ENCODE assay signal across 12 cellular contexts in the genomic region with DNA sequence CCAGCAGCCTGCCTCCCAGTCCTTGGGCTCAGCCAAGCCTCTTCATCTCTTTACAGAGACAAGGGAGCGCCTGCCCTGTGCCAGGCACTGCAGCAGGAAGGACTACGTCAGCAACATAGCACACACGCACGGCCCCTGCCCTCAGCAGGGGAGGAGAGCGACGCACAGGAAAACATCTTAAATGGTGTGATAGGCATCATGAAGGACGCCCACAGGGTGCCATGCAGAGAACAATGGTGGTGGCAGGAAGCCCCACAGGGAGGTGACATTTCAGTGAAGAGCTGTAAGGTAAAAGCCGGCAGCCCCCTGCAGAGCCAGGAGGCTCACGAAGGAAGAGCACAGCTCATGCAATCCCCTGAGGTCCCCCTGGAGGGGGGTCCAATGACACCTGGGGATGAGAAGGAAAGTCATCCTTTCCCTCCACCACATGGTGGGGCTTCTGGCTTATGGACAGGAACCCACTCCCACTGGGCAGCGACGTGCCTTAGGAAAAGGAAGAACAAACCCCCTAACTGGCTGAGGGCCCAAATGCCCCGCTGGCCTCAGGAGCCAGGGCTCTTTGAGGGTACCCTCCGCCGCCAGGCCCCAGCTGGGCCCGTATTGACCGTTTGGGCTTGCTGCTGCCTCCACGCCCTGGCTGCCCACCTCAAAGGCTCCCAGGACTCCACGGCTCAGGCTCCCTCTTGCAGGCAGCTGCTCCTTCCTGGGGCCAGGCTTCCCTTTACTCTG. TPM values are rescaled to one million over a fixed set of nuclear protein-coding genes. Genes with fewer than 3 reads are reported as not detected.
A peak's percentile ranks its signal among the peaks of the same experiment; 100 is the strongest.
DNase-seq lines count a peak whose midpoint lies in the region; ATAC-seq, FAIRE-seq and TF ChIP-seq lines count a peak whose summit lies in the region.
"Had no signal": no experiment of that assay in that cellular context is flagged by ENCODE, and none has a peak within 500 bp of the region (broad histone marks: within the 10 kb centered on the region; RNA-seq: fewer than 3 reads in every experiment).

No MANE protein-coding gene starts in this region.

- peaks cover 0 to 4% (median 0%) of the 10 kb centered on the region in 12 donors for H3K4me1 ChIP-seq in heart left ventricle
- H3K4me1 ChIP-seq in right atrium auricular region: no peaks in the 10 kb centered on the region
- H3K4me1 ChIP-seq in kidney (ENCODE audit: control insufficient read depth in 1 of 2, insufficient read depth in 1 of 2, low read depth in 1 of 2, low read length in 2 of 2): no peaks in the 10 kb centered on the region
- H3K4me1 ChIP-seq in aorta (ENCODE audit: control insufficient read depth in 1 of 2, insufficient read depth in 2 of 2, low read length in 2 of 2): no peaks in the 10 kb centered on the region

- no peak for DNase-seq in heart left ventricle
- no peak for DNase-seq in right atrium auricular region (ENCODE audit: low spot score)
- DNase-seq in kidney: peak; percentile 73
- no peak for DNase-seq in aorta
- DNase-seq in stimulated activated CD4-positive, alpha-beta T cell treated with anti-CD3 and anti-CD28 coated beads, Interleukin-12 subunit alpha, Interleukin-12 subunit beta, amount 100 ng/mL, for 4 hours: no peak
- DNase-seq in SW 1271 (lab: John Stamatoyannopoulos, UW): no peak
- DNase-seq: activated T-cell treated with anti-CD3 and anti-CD28 coated beads for 4 hours, GF-D8 had no signal

- H3K27ac ChIP-seq in heart left ventricle: peak overlapping the region in 2 of 12 donors; percentile 27 to 38
- H3K27ac ChIP-seq in right atrium auricular region: no peak overlapping the region
- no peak overlapping the region for H3K27ac ChIP-seq in kidney (ENCODE audit: low read depth in 2 of 2, low read length in 2 of 2)
- H3K27ac ChIP-seq in aorta (ENCODE audit: low read depth in 1 of 2, low read length in 2 of 2): no peak overlapping the region

- H3K27me3 ChIP-seq in heart left ventricle (peaks cover 0 to 4% (median 0%) of the 10 kb centered on the region in 9 donors), right atrium auricular region (peaks cover 0 to 4% of the 10 kb centered on the region in 2 donors), aorta (ENCODE audit: control insufficient read depth in 1 of 2, insufficient read depth in 2 of 2, low read length in 1 of 2) (peaks cover 0 to 2% of the 10 kb centered on the region in 2 donors)

- peaks cover 3% of the 10 kb centered on the region for H3K4me1 Mint-ChIP-seq in activated T-helper 17 cell treated with anti-CD3 and anti-CD28 coated beads, Interleukin-2, amount 50 U/mL, for 72 hours

- H3K9me3 ChIP-seq in heart left ventricle: peaks cover 0 to 8% (median 0%) of the 10 kb centered on the region in 12 donors
- H3K9me3 ChIP-seq in right atrium auricular region: no peaks in the 10 kb centered on the region
- H3K9me3 ChIP-seq in kidney (ENCODE audit: control insufficient read depth in 1 of 2, low read length in 2 of 2): peaks cover 0 to 2% of the 10 kb centered on the region in 2 donors
- H3K9me3 ChIP-seq in aorta (ENCODE audit: control insufficient read depth, low read length): no peaks in the 10 kb centered on the region

- ATAC-seq in heart left ventricle: peak; percentile 16 to 80 (median 45)
- peak; percentile 26 for ATAC-seq in activated T-helper 17 cell treated with anti-CD3 and anti-CD28 coated beads, Interleukin-2, amount 50 U/mL, for 72 hours (replicated peaks)
- peak; percentile 57 for ATAC-seq in aorta (ENCODE audit: low FRiP score)
- ATAC-seq in HG02623 (IDR thresholded peaks at IDR 0.05; ENCODE audit: unreplicated experiment): no peak

- H3K4me3 ChIP-seq in heart left ventricle (no peak overlapping the region), right atrium auricular region (no peak overlapping the region), kidney (ENCODE audit: low read length in 2 of 2) (no peak overlapping the region), aorta (ENCODE audit: low read length in 2 of 2) (no peak overlapping the region)

- H3K36me3 ChIP-seq in heart left ventricle (no peaks in the 10 kb centered on the region), right atrium auricular region (no peaks in the 10 kb centered on the region), kidney (ENCODE audit: control insufficient read depth in 1 of 2, insufficient read depth in 2 of 2, low read length in 2 of 2) (no peaks in the 10 kb centered on the region), aorta (ENCODE audit: control insufficient read depth in 1 of 2, insufficient read depth in 2 of 2, low read length in 1 of 2) (no peaks in the 10 kb centered on the region)

- intact Hi-C loops in heart left ventricle (cut with DNase I) (loop anchor here in 4 of 10 donors (2.0 to 5.0 kb wide), 2 partner anchors 74 to 138 kb away; partner anchors contain the start of gene FAM124A (in 2 of the 4)), kidney (cut with DNase I) (no loop called here), aorta (cut with DNase I) (loop anchor here (2.0 to 5.0 kb wide), 2 partner anchors 138 to 139 kb away; no protein-coding TSS in a partner anchor)

- no peak overlapping the region for H3K4me3 Mint-ChIP-seq in activated T-helper 17 cell treated with anti-CD3 and anti-CD28 coated beads, Interleukin-2, amount 50 U/mL, for 72 hours

- H3K9ac ChIP-seq in kidney (ENCODE audit: low read length in 2 of 2): no peak overlapping the region

- no peaks in the 10 kb centered on the region for H3K36me3 Mint-ChIP-seq in activated T-helper 17 cell treated with anti-CD3 and anti-CD28 coated beads, Interleukin-2, amount 50 U/mL, for 72 hours (ENCODE audit: low read depth)

- peaks cover 28% of the 10 kb centered on the region for H3K27me3 Mint-ChIP-seq in activated T-helper 17 cell treated with anti-CD3 and anti-CD28 coated beads, Interleukin-2, amount 50 U/mL, for 72 hours

- 53 to 65% (median 60%) methylated on average over 17 to 18 of the region's 18 CpGs for WGBS in heart left ventricle, 4 donors
- 67 to 73% methylated on average over 18 of the region's 18 CpGs for WGBS in aorta, 2 donors

- H3K9me3 Mint-ChIP-seq in activated T-helper 17 cell treated with anti-CD3 and anti-CD28 coated beads, Interleukin-2, amount 50 U/mL, for 72 hours: no peaks in the 10 kb centered on the region

- TF ChIP-seq CTCF in heart left ventricle (IDR thresholded peaks at IDR 0.05) (no peak), right atrium auricular region (IDR thresholded peaks at IDR 0.05) (no peak), kidney (IDR thresholded peaks at IDR 0.05; ENCODE audit: borderline replicate concordance, extremely low read depth, insufficient read depth) (no peak)

- FAIRE-seq in kidney (lab: Jason Lieb, UNC): no peak
- FAIRE-seq: small intestine had no signal

- H3K27ac Mint-ChIP-seq in activated T-helper 17 cell treated with anti-CD3 and anti-CD28 coated beads, Interleukin-2, amount 50 U/mL, for 72 hours: no peak overlapping the region

- TF ChIP-seq POLR2A in heart left ventricle (IDR thresholded peaks at IDR 0.05): no peak

RNA-seq across cellular contexts. Expression of gene C13orf42, which starts 37.3 kb away (rescaled TPM):
- not detected for total RNA-seq in heart left ventricle
- polyA plus RNA-seq in heart left ventricle: not detected
- total RNA-seq in right atrium auricular region: not detected
- total RNA-seq in activated T-helper 17 cell treated with anti-CD3 and anti-CD28 coated beads, Interleukin-2, amount 50 U/mL, for 72 hours: not detected
- total RNA-seq in kidney: not detected
- 0.24 TPM for polyA plus RNA-seq in kidney (ENCODE audit: insufficient read depth, low read depth, low replicate concordance)
- not detected for total RNA-seq in aorta
- not detected for polyA plus RNA-seq in aorta
- total RNA-seq: H4 had no signal
- polyA plus RNA-seq: small intestine had no signal
